8 cellular contexts compared by ENCODE assay signal in the genomic region with DNA sequence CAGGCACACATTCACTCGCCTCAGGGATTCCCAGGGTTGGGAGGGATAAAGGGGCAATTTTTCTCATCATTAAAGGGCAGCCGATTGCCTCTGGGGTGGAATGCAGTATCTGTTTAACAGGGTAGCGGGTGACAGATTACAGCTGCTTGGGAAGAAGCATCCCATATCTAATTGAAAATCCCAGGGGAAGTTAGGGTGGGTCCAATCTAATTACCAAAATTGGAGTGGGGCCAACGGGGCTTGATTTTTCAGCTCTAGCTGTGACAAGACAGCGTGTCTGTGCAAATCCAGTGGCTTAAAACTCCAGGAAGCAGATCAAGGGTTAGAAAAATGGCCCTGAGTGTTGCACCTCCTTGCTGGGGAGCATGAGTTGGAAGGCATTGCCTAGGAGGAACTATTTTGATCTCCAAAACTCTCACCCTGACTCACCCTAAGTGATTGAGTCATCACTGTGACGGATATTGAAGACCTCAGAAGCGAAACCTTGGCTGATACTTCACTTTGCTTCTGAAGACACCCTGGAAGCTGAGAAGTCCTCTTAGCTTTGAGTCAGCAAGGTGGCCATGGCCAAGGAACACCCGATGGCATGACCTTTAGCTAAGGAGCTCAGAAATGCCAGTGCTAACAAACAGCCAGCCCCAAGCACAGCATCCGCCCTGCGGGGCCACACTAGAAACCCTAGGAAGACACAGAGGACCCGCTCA. TPM values are rescaled to one million over a fixed set of nuclear protein-coding genes. Genes with fewer than 3 reads are reported as not detected.
DNase-seq lines count a peak whose midpoint lies in the region; ATAC-seq lines count a peak whose summit lies in the region.

No MANE protein-coding gene starts in this region.

- DNase-seq in D341Med (ENCODE audit: low spot score): peak; percentile 69
- peak; percentile 52 for DNase-seq in H4 (ENCODE audit: low spot score)
- DNase-seq in RPMI7951 (ENCODE audit: low read depth): peak; percentile 94
- DNase-seq in epidermal melanocyte (ENCODE audit: insufficient read length, low spot score): peak; percentile 87
- peak; percentile 55 for DNase-seq in stimulated activated CD8-positive, alpha-beta memory T cell treated with anti-CD3 and anti-CD28 coated beads, Interleukin-4, amount 100 ng/mL, for 48 hours
- no peak for DNase-seq in ecto neural progenitor cell (ENCODE audit: low spot score)

- ATAC-seq in HG02642 (IDR thresholded peaks at IDR 0.05; ENCODE audit: poor library complexity, unreplicated experiment): no peak
- no peak for ATAC-seq in GM19455 (IDR thresholded peaks at IDR 0.05; ENCODE audit: unreplicated experiment)

RNA-seq across cellular contexts. Expression of a gene that starts 46.0 kb away (rescaled TPM):
- not detected in 2 replicates for total RNA-seq in H4 (2014; rRNA removed; shearing (Covaris generic))
- not detected in 2 replicates for total RNA-seq in RPMI7951 (2014; rRNA removed; shearing (Covaris generic))

RNA-seq across cellular contexts. Expression of a gene that starts 48.5 kb away (rescaled TPM):
- 1.9 and 3.0 TPM in 2 replicates for total RNA-seq in H4 (2014; rRNA removed; shearing (Covaris generic))
- 8.6 and 11.8 TPM in 2 replicates for total RNA-seq in RPMI7951 (2014; rRNA removed; shearing (Covaris generic))

RNA-seq across cellular contexts. Expression of a gene that starts 50.5 kb away (rescaled TPM):
- total RNA-seq in H4 (2014; rRNA removed; shearing (Covaris generic)): 22.8 and 25.4 TPM in 2 replicates
- 17.5 TPM in 2 replicates for total RNA-seq in RPMI7951 (2014; rRNA removed; shearing (Covaris generic))
